Comparison of ENCODE assay signal across 34 cellular contexts in genomic region chr1:1385931-1386330, GRCh38. TPM values are rescaled to one million over a fixed set of nuclear protein-coding genes. Genes with fewer than 3 reads are reported as not detected.
"Had no signal": no experiment of that assay in that cellular context is flagged by ENCODE, and none has a peak within 500 bp of the region (broad histone marks: within the 10 kb centered on the region; RNA-seq: fewer than 3 reads in every experiment).

No MANE protein-coding gene starts in this region.

- H3K9me3 Mint-ChIP-seq: activated CD4-positive, alpha-beta T cell treated with anti-CD3 and anti-CD28 coated beads, Interleukin-2, amount 10 ng/mL, durations not matched to agents 24 days and 14 days; activated CD8-positive, alpha-beta T cell treated with anti-CD3 and anti-CD28 coated beads for 36 hours; activated naive CD8-positive, alpha-beta T cell treated with anti-CD3 and anti-CD28 coated beads for 36 hours; activated T-cell treated with anti-CD3 and anti-CD28 coated beads, Interleukin-2, amount 50 U/mL, for 72 hours; activated T-helper 17 cell treated with anti-CD3 and anti-CD28 coated beads, Interleukin-2, amount 50 U/mL, for 72 hours; T-helper 2 cell treated with Interferon-gamma antibody and Interleukin-4, amounts not matched to agents 5 μg/mL and 100 μg/mL, for 36 hours had no signal

- H3K27me3 ChIP-seq: breast epithelium, MG63, Peyer's patch had no signal

- ATAC-seq: activated CD8-positive, alpha-beta T cell treated with anti-CD3 and anti-CD28 coated beads for 36 hours; activated T-cell treated with anti-CD3 and anti-CD28 coated beads, Interleukin-2, amount 50 U/mL, for 72 hours; activated T-helper 17 cell treated with anti-CD3 and anti-CD28 coated beads, Interleukin-2, amount 50 U/mL, for 72 hours; PC-3; Right ventricle myocardium inferior had no signal

- H3K27ac ChIP-seq: breast epithelium, Peyer's patch had no signal

- H3K9me3 ChIP-seq: breast epithelium, MG63, Peyer's patch had no signal

- DNase-seq: activated CD4-positive, alpha-beta T cell treated with anti-CD3 and anti-CD28 coated beads, Interleukin-2, amount 10 ng/mL, durations not matched to agents 24 days and 14 days; activated CD4-positive, alpha-beta T cell treated with anti-CD3 and anti-CD28 coated beads, Interleukin-2, amount 50 U/mL, for 4 hours; activated CD8-positive, alpha-beta T cell treated with anti-CD3 and anti-CD28 coated beads for 36 hours; activated effector memory CD4-positive, alpha-beta T cell treated with anti-CD3 and anti-CD28 coated beads, Interleukin-2, amount 50 U/mL, for 16 hours; activated naive CD4-positive, alpha-beta T cell; activated naive CD4-positive, alpha-beta T cell treated with anti-CD3 and anti-CD28 coated beads, Interleukin-2, amount 50 U/mL, for 16 hours; activated naive CD8-positive, alpha-beta T cell treated with anti-CD3 and anti-CD28 coated beads for 36 hours; activated T-cell treated with anti-CD3 and anti-CD28 coated beads, Interleukin-2, amount 50 U/mL, for 1 hour; activated T-cell treated with anti-CD3 and anti-CD28 coated beads, Interleukin-2, amount 50 U/mL, for 72 hours; amniotic stem cell; aorta; Kasumi-1; MG63; NCI-H1048; NCI-H1105 treated with DMSO at 0.1 percent for 48 hours; NCI-H1436; NCI-H1694; NCI-H1930; NCI-H2081 treated with DMSO at 0.1 percent for 48 hours; NCI-H226; NCI-H446 treated with DMSO at 0.1 percent for 48 hours; NCI-H524 treated with DMSO at 0.1 percent for 48 hours; PC-3; Peyer's patch; RPMI8226; SIG-M5 had no signal

- H3K4me1 ChIP-seq: breast epithelium, Peyer's patch had no signal

- H3K27ac Mint-ChIP-seq: activated CD4-positive, alpha-beta T cell treated with anti-CD3 and anti-CD28 coated beads, Interleukin-2, amount 10 ng/mL, durations not matched to agents 24 days and 14 days; activated CD8-positive, alpha-beta T cell treated with anti-CD3 and anti-CD28 coated beads for 36 hours; activated naive CD8-positive, alpha-beta T cell treated with anti-CD3 and anti-CD28 coated beads for 36 hours; activated T-cell treated with anti-CD3 and anti-CD28 coated beads, Interleukin-2, amount 50 U/mL, for 72 hours; activated T-helper 17 cell treated with anti-CD3 and anti-CD28 coated beads, Interleukin-2, amount 50 U/mL, for 72 hours; T-helper 2 cell treated with Interferon-gamma antibody and Interleukin-4, amounts not matched to agents 5 μg/mL and 100 μg/mL, for 36 hours had no signal

- H3K4me1 Mint-ChIP-seq: activated CD4-positive, alpha-beta T cell treated with anti-CD3 and anti-CD28 coated beads, Interleukin-2, amount 10 ng/mL, durations not matched to agents 24 days and 14 days; activated naive CD8-positive, alpha-beta T cell treated with anti-CD3 and anti-CD28 coated beads for 36 hours; activated T-helper 17 cell treated with anti-CD3 and anti-CD28 coated beads, Interleukin-2, amount 50 U/mL, for 72 hours had no signal

- FAIRE-seq: TTC549 had no signal

- H3K4me3 Mint-ChIP-seq: activated CD4-positive, alpha-beta T cell treated with anti-CD3 and anti-CD28 coated beads, Interleukin-2, amount 10 ng/mL, durations not matched to agents 24 days and 14 days; activated CD8-positive, alpha-beta T cell treated with anti-CD3 and anti-CD28 coated beads for 36 hours; activated naive CD8-positive, alpha-beta T cell treated with anti-CD3 and anti-CD28 coated beads for 36 hours; activated T-cell treated with anti-CD3 and anti-CD28 coated beads, Interleukin-2, amount 50 U/mL, for 72 hours; activated T-helper 17 cell treated with anti-CD3 and anti-CD28 coated beads, Interleukin-2, amount 50 U/mL, for 72 hours; T-helper 2 cell treated with Interferon-gamma antibody and Interleukin-4, amounts not matched to agents 5 μg/mL and 100 μg/mL, for 36 hours had no signal

- H3K27me3 Mint-ChIP-seq: activated CD4-positive, alpha-beta T cell treated with anti-CD3 and anti-CD28 coated beads, Interleukin-2, amount 10 ng/mL, durations not matched to agents 24 days and 14 days; activated CD8-positive, alpha-beta T cell treated with anti-CD3 and anti-CD28 coated beads for 36 hours; activated naive CD8-positive, alpha-beta T cell treated with anti-CD3 and anti-CD28 coated beads for 36 hours; activated T-helper 17 cell treated with anti-CD3 and anti-CD28 coated beads, Interleukin-2, amount 50 U/mL, for 72 hours had no signal

- H3K4me3 ChIP-seq: breast epithelium, MG63, Peyer's patch had no signal

RNA-seq across cellular contexts. Expression of gene MXRA8, which starts 27.6 kb away (rescaled TPM):
- total RNA-seq: SK-MEL-5 had no signal

RNA-seq across cellular contexts. Expression of gene ANKRD65, which starts 35.1 kb away (rescaled TPM):
- total RNA-seq: activated CD4-positive, alpha-beta T cell treated with anti-CD3 and anti-CD28 coated beads, Interleukin-2, amount 10 ng/mL, durations not matched to agents 24 days and 14 days; activated CD8-positive, alpha-beta memory T cell treated with anti-CD3 and anti-CD28 coated beads for 36 hours; activated CD8-positive, alpha-beta T cell treated with anti-CD3 and anti-CD28 coated beads for 36 hours; activated naive CD8-positive, alpha-beta T cell treated with anti-CD3 and anti-CD28 coated beads for 36 hours; activated T-helper 17 cell treated with anti-CD3 and anti-CD28 coated beads, Interleukin-2, amount 50 U/mL, for 72 hours; SK-MEL-5; T-helper 1 cell treated with Interleukin-12 subunit alpha and Interleukin-12 subunit beta and Interleukin-4 antibody, amounts not matched to agents 30 ng/mL and 1 ng/mL, for 36 hours had no signal
